ENCODE assay signal across 8 cellular contexts in genomic region chr2:28610583-28611201, GRCh38.
DNase-seq lines count a peak whose midpoint lies in the region; ATAC-seq and TF ChIP-seq lines count a peak whose summit lies in the region.

No MANE protein-coding gene starts in this region.

- intact Hi-C loops in esophagus muscularis mucosa (cut with DNase I), result no loop called here

- CTCF ChIA-PET in HEK293T (lab: Yijun Ruan, JAX), result interaction anchor here (0.6 kb wide), 1 partner anchor 664 kb away, joined by 3 read pairs; no protein-coding TSS in a partner anchor

- H3K9me3 ChIP-seq in esophagus muscularis mucosa, result no peaks in the 10 kb centered on the region

- H3K27ac ChIP-seq in esophagus muscularis mucosa (replicated peaks in 1 of 4), result peak overlapping the region; percentile 84 to 96 (median 94)

- in situ Hi-C loops in SK-MEL-5 (cut with HindIII; ENCODE audit: low pct_unique_long_range_greater_than_20kb, low sequenced_read_pairs), result no loop called here

- no peak overlapping the region for H3K4me3 ChIP-seq in esophagus muscularis mucosa

- no peaks in the 10 kb centered on the region for H3K36me3 ChIP-seq in esophagus muscularis mucosa

- DNase-seq in SK-MEL-5 (ENCODE audit: low read depth, low spot score), result peak; percentile 86
- no peak for DNase-seq in esophagus muscularis mucosa (ENCODE audit: extremely low spot score)
- peak; percentile 26 for DNase-seq in stimulated activated CD4-positive, alpha-beta T cell treated with anti-CD3 and anti-CD28 coated beads, Interleukin-2, amount 100 ng/mL, for 4 hours (ENCODE audit: low read depth)
- no peak for DNase-seq in NCI-H2029 treated with DMSO at 0.1 percent for 48 hours (lab: John Stamatoyannopoulos, UW)
- no peak for DNase-seq in NCI-H1436 treated with DMSO at 0.1 percent for 48 hours (lab: John Stamatoyannopoulos, UW)
- DNase-seq in hippocampal formation (lab: John Stamatoyannopoulos, UW), result no peak
- DNase-seq in HEK293T (ENCODE audit: extremely low spot score), result no peak

- POLR2A ChIA-PET in HEK293T (lab: Yijun Ruan, JAX), result interaction anchor here (1.1 to 2.0 kb wide), 3 partner anchors 14 to 141 kb away, joined by 3 to 6 read pairs (median 4); partner anchors contain the start of gene PPP1CB

- H3K27me3 ChIP-seq in esophagus muscularis mucosa, result no peaks in the 10 kb centered on the region

- TF ChIP-seq EP300 in esophagus muscularis mucosa (IDR thresholded peaks at IDR 0.05), result no peak

- H3K4me1 ChIP-seq in esophagus muscularis mucosa, result peaks cover 31 to 75% (median 65%) of the 10 kb centered on the region in 4 donors

- no peak for TF ChIP-seq CTCF in esophagus muscularis mucosa (IDR thresholded peaks at IDR 0.05)

- peak; percentile 58 for ATAC-seq in GM21825 (IDR thresholded peaks at IDR 0.05; ENCODE audit: unreplicated experiment)

- 45% methylated on average over 7 of the region's 8 CpGs for WGBS in esophagus muscularis mucosa

- no peak for TF ChIP-seq POLR2A in esophagus muscularis mucosa (IDR thresholded peaks at IDR 0.05; ENCODE audit: low read depth)

TF ChIP-seq in HEK293T, 16 proteins besides CTCF, POLR2A, EP300 and RAD21:
- TF ChIP-seq ELF4 (IDR thresholded peaks at IDR 0.05), result no peak
- no peak for TF ChIP-seq SUZ12 (IDR thresholded peaks at IDR 0.05)
- TF ChIP-seq CTBP1 (IDR thresholded peaks at IDR 0.05; ENCODE audit: borderline replicate concordance), result no peak
- no peak for TF ChIP-seq HDGF (IDR thresholded peaks at IDR 0.05; ENCODE audit: borderline replicate concordance)
- TF ChIP-seq FOXA1 (IDR thresholded peaks at IDR 0.05), result no peak
- no peak for TF ChIP-seq L3MBTL2 (conservative IDR thresholded peaks at IDR 0.05)
- TF ChIP-seq, protein P1, sequence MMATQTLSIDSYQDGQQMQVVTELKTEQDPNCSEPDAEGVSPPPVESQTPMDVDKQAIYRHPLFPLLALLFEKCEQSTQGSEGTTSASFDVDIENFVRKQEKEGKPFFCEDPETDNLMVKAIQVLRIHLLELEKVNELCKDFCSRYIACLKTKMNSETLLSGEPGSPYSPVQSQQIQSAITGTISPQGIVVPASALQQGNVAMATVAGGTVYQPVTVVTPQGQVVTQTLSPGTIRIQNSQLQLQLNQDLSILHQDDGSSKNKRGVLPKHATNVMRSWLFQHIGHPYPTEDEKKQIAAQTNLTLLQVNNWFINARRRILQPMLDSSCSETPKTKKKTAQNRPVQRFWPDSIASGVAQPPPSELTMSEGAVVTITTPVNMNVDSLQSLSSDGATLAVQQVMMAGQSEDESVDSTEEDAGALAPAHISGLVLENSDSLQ (IDR thresholded peaks at IDR 0.05), result no peak
- TF ChIP-seq SP1 (IDR thresholded peaks at IDR 0.05), result no peak
- TF ChIP-seq NFRKB (IDR thresholded peaks at IDR 0.05), result no peak
- no peak for TF ChIP-seq FOXM1 (IDR thresholded peaks at IDR 0.05; ENCODE audit: borderline replicate concordance)
- TF ChIP-seq ZNF384 (IDR thresholded peaks at IDR 0.05), result no peak
- TF ChIP-seq TARDBP (IDR thresholded peaks at IDR 0.05), result no peak
- TF ChIP-seq FOXK2 (IDR thresholded peaks at IDR 0.05), result no peak
- TF ChIP-seq ARNT (IDR thresholded peaks at IDR 0.05), result no peak
- TF ChIP-seq BHLHE40 (IDR thresholded peaks at IDR 0.05; ENCODE audit: borderline replicate concordance), result no peak
- no peak for TF ChIP-seq LEF1 (IDR thresholded peaks at IDR 0.05; ENCODE audit: borderline replicate concordance)
TF ChIP-seq in HEK293T: peak in this region for 0.

Comparison
In these comparisons a context has a peak if more than half of its experiments do, and no peak if none do; other contexts are left out.
1. DNase-seq: peak in SK-MEL-5 (single experiment) and stimulated activated CD4-positive, alpha-beta T cell treated with anti-CD3 and anti-CD28 coated beads, Interleukin-2, amount 100 ng/mL, for 4 hours (single experiment); none in esophagus muscularis mucosa (single experiment), NCI-H2029 treated with DMSO at 0.1 percent for 48 hours (single experiment), NCI-H1436 treated with DMSO at 0.1 percent for 48 hours (single experiment), hippocampal formation (0 of 2) and HEK293T (single experiment).